In the genomic region with DNA sequence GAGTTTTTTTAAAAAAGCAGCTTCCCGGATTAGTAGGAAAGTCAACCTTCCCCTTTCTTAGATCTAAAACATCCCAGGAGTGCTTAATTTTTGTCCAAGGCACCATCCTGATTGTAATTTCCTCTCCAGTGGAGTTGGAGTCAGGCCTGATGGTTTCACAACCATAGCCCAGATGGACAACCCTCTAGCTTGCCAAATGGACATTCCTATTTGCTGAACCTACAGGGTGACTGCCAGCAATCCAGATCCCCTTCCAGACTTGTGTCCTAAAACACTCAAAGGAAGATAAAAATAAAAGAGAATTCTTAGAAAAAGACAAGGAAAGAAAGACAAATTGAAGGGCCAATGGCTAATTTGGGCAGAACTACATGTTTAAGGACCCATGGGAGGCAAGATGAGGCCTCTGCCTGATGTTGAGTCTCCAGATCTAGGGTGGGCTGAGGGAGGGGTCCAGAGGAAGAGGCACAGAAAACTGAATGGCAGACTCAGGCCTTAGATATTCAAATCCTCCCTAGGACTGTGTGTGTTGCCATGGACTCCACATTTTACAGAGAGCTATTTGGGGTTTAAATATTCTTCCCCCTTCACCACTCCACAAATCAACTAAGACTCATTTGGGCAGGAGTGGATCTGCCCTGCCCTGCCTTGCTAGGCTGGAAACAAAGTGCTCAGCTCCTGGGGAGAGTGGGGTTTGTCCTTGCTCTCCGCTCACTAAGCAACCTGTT, we compare ENCODE assay signal across 11 cellular contexts. TPM values are rescaled to one million over a fixed set of nuclear protein-coding genes. Genes with fewer than 3 reads are reported as not detected.
DNase-seq lines count a peak whose midpoint lies in the region; ATAC-seq and TF ChIP-seq lines count a peak whose summit lies in the region.
"Had no signal": no experiment of that assay in that cellular context is flagged by ENCODE, and none has a peak within 500 bp of the region (broad histone marks: within the 10 kb centered on the region; RNA-seq: fewer than 3 reads in every experiment).

No MANE protein-coding gene starts in this region.

- no peak overlapping the region for H3K4me3 Mint-ChIP-seq in nephron
- no peak overlapping the region for H3K4me3 Mint-ChIP-seq in activated T-cell treated with anti-CD3 and anti-CD28 coated beads, Interleukin-2, amount 50 U/mL, for 4 hours
- H3K4me3 Mint-ChIP-seq: B cell, naive B cell had no signal

- H3K4me1 Mint-ChIP-seq in nephron, result peaks cover 10% of the 10 kb centered on the region
- no peaks in the 10 kb centered on the region for H3K4me1 Mint-ChIP-seq in activated T-cell treated with anti-CD3 and anti-CD28 coated beads, Interleukin-2, amount 50 U/mL, for 4 hours (ENCODE audit: low read depth)
- H3K4me1 Mint-ChIP-seq: B cell, naive B cell had no signal

- peak overlapping the region; percentile 49 for H2AFZ ChIP-seq in fibroblast of lung (ENCODE audit: low read length)

- H3K27me3 ChIP-seq in fibroblast of lung (ENCODE audit: control insufficient read depth, insufficient read depth, low read length) (no peaks in the 10 kb centered on the region), aorta (ENCODE audit: control insufficient read depth in 1 of 2, insufficient read depth in 2 of 2, low read length in 1 of 2) (no peaks in the 10 kb centered on the region)

- H3K9ac ChIP-seq in fibroblast of lung (ENCODE audit: insufficient read depth, low read length), result no peak overlapping the region

- H3K36me3 ChIP-seq in fibroblast of lung (ENCODE audit: control insufficient read depth, insufficient read depth, low read length) (no peaks in the 10 kb centered on the region), aorta (ENCODE audit: control insufficient read depth in 1 of 2, insufficient read depth in 2 of 2, low read length in 1 of 2) (no peaks in the 10 kb centered on the region)

- H3K27ac ChIP-seq in fibroblast of lung (ENCODE audit: insufficient read depth, low read length) (peak overlapping the region; percentile 47), aorta (ENCODE audit: low read depth in 1 of 2, low read length in 2 of 2) (peak overlapping the region; percentile 16 to 62)
- H3K27ac ChIP-seq: HL-60 had no signal

- peak overlapping the region; percentile 9 for H3K4me2 ChIP-seq in fibroblast of lung (ENCODE audit: extremely low read depth, insufficient read depth, low read length)

- DNase-seq in Right ventricle myocardium inferior (ENCODE audit: missing footprints) (no peak), cardiac septum (ENCODE audit: low spot score) (no peak), fibroblast of lung (ENCODE audit: low read depth in 2 of 2) (peak; percentile 94 to 97), aorta (peak in 1 of 2 donors; percentile 79), NCI-H2107 (lab: John Stamatoyannopoulos, UW) (no peak), GF-D8 (lab: John Stamatoyannopoulos, UW) (no peak)
- no peak for DNase-seq in activated T-cell treated with anti-CD3 and anti-CD28 coated beads, Interleukin-2, amount 50 U/mL, for 4 hours
- DNase-seq: naive B cell had no signal

- H3K36me3 Mint-ChIP-seq in nephron (ENCODE audit: low read depth), result no peaks in the 10 kb centered on the region
- H3K36me3 Mint-ChIP-seq in activated T-cell treated with anti-CD3 and anti-CD28 coated beads, Interleukin-2, amount 50 U/mL, for 4 hours (ENCODE audit: insufficient read depth), result no peaks in the 10 kb centered on the region
- H3K36me3 Mint-ChIP-seq: naive B cell had no signal

- no peaks in the 10 kb centered on the region for H3K79me2 ChIP-seq in fibroblast of lung (ENCODE audit: control insufficient read depth, insufficient read depth, low read length)

- ATAC-seq in Right ventricle myocardium inferior, result peak; percentile 96
- peak; percentile 91 for ATAC-seq in aorta (ENCODE audit: low FRiP score)
- no peak for ATAC-seq in activated T-cell treated with anti-CD3 and anti-CD28 coated beads, Interleukin-2, amount 50 U/mL, for 4 hours

- TF ChIP-seq CTCF in fibroblast of lung (conservative IDR thresholded peaks at IDR 0.05 in 1 of 2, IDR thresholded peaks at IDR 0.05 in 1 of 2; ENCODE audit: low read depth in 1 of 2, low read length in 2 of 2), result no peak
- no peak for TF ChIP-seq CTCF in nephron (IDR thresholded peaks at IDR 0.05; ENCODE audit: unreplicated experiment in 3 of 3)

- H3K4me1 ChIP-seq in fibroblast of lung (ENCODE audit: control insufficient read depth, extremely low read depth, insufficient read depth, low read length) (peaks cover 17% of the 10 kb centered on the region), aorta (ENCODE audit: control insufficient read depth in 1 of 2, insufficient read depth in 2 of 2, low read length in 2 of 2) (no peaks in the 10 kb centered on the region)

- H3K4me3 ChIP-seq in fibroblast of lung (replicated peaks in 1 of 4; ENCODE audit: control extremely low read depth in 1 of 4, insufficient read depth in 1 of 4, low read depth in 3 of 4, low read length in 4 of 4) (no peak overlapping the region), aorta (ENCODE audit: low read length in 2 of 2) (no peak overlapping the region)

- intact Hi-C loops in Right ventricle myocardium inferior (cut with DNase I) (no loop called here), cardiac septum (cut with DNase I) (loop anchor here (5.0 kb wide), 1 partner anchor 36 kb away; a partner anchor contains a TSS), aorta (cut with DNase I) (loop anchor here in 1 of 2 donors (2.0 kb wide), 1 partner anchor 37 kb away; no protein-coding TSS in a partner anchor)

- no peaks in the 10 kb centered on the region for H3K9me3 ChIP-seq in fibroblast of lung (ENCODE audit: control insufficient read depth, insufficient read depth, low read depth, low read length)
- no peaks in the 10 kb centered on the region for H3K9me3 ChIP-seq in aorta (ENCODE audit: control insufficient read depth, low read length)

- H4K20me1 ChIP-seq in fibroblast of lung (ENCODE audit: control insufficient read depth, extremely low read depth, insufficient read depth, low read length), result no peaks in the 10 kb centered on the region

- 40 to 49% methylated on average over 2 of the region's 2 CpGs for WGBS in aorta, 2 donors

- H3K27ac Mint-ChIP-seq in nephron, result peak overlapping the region in 2 of 3 experiments; percentile 36 to 54
- H3K27ac Mint-ChIP-seq: B cell had no signal

- no peaks in the 10 kb centered on the region for H3K9me3 Mint-ChIP-seq in nephron
- H3K9me3 Mint-ChIP-seq in activated T-cell treated with anti-CD3 and anti-CD28 coated beads, Interleukin-2, amount 50 U/mL, for 4 hours, result no peaks in the 10 kb centered on the region

- H3K27me3 Mint-ChIP-seq in nephron (ENCODE audit: low read depth), result no peaks in the 10 kb centered on the region
- H3K27me3 Mint-ChIP-seq in activated T-cell treated with anti-CD3 and anti-CD28 coated beads, Interleukin-2, amount 50 U/mL, for 4 hours (ENCODE audit: low read depth), result no peaks in the 10 kb centered on the region
- H3K27me3 Mint-ChIP-seq: B cell, naive B cell had no signal

RNA-seq across cellular contexts. Expression of a gene that starts 38.5 kb away (rescaled TPM):
- total RNA-seq in Right ventricle myocardium inferior, result 16.8 TPM
- 22.6 TPM for total RNA-seq in cardiac septum
- 36.2 and 54.2 TPM in 2 replicates for total RNA-seq in fibroblast of lung
- 26.7 and 35.9 TPM in 2 replicates for polyA plus RNA-seq in fibroblast of lung
- 17.2 and 21.2 TPM in 2 replicates for polyA plus RNA-seq in fibroblast of lung (2012)
- 70.3 and 73.4 TPM in 2 replicates for polyA minus RNA-seq in fibroblast of lung (ENCODE audit: low replicate concordance)
- 10 to 100 TPM; 37.3 to 46.6 TPM for total RNA-seq in aorta
- polyA plus RNA-seq in aorta, result 10 to 100 TPM; 11.4 to 23.6 TPM
- 1 to 10 TPM; 4.0 to 5.4 (median 4.1) TPM for total RNA-seq in activated T-cell treated with anti-CD3 and anti-CD28 coated beads, Interleukin-2, amount 50 U/mL, for 4 hours

Comparison
In these comparisons a context has a peak if more than half of its experiments do, and no peak if none do; other contexts are left out.
1. ATAC-seq: peak in Right ventricle myocardium inferior (single experiment) and aorta (single experiment); none in activated T-cell treated with anti-CD3 and anti-CD28 coated beads, Interleukin-2, amount 50 U/mL, for 4 hours (0 of 2).
2. DNase-seq: peak in fibroblast of lung (2 of 2); none in Right ventricle myocardium inferior (single experiment), cardiac septum (single experiment), activated T-cell treated with anti-CD3 and anti-CD28 coated beads, Interleukin-2, amount 50 U/mL, for 4 hours (single experiment), NCI-H2107 (single experiment) and GF-D8 (single experiment).